In genomic region chr7:5315761-5316160, GRCh38 we compare ENCODE assay signal across 23 cellular contexts. TPM values are rescaled to one million over a fixed set of nuclear protein-coding genes. Genes with fewer than 3 reads are reported as not detected.
DNase-seq lines count a peak whose midpoint lies in the region; ATAC-seq and TF ChIP-seq lines count a peak whose summit lies in the region.
"Had no signal": no experiment of that assay in that cellular context is flagged by ENCODE, and none has a peak within 500 bp of the region (broad histone marks: within the 10 kb centered on the region; RNA-seq: fewer than 3 reads in every experiment).

No MANE protein-coding gene starts in this region.

- H3K36me3 ChIP-seq in H7 (replicated peaks; ENCODE audit: control insufficient read depth, insufficient read depth, low read length), result no peaks in the 10 kb centered on the region
- H3K36me3 ChIP-seq in endodermal cell (ENCODE audit: control insufficient read depth, insufficient read depth, low read length), result peaks cover 54% of the 10 kb centered on the region
- H3K36me3 ChIP-seq: BE2C had no signal

- TF ChIP-seq CTCF in endodermal cell (conservative IDR thresholded peaks at IDR 0.05), result no peak

- H3K4me3 Mint-ChIP-seq in endodermal cell, result no peak overlapping the region
- H3K4me3 Mint-ChIP-seq: CD14-positive monocyte; CD4-positive, alpha-beta memory T cell; CD4-positive, CD25-positive, alpha-beta regulatory T cell had no signal

- no peak overlapping the region for H3K9ac ChIP-seq in endodermal cell (ENCODE audit: extremely low read depth, low read length, poor library complexity, severe bottlenecking)
- H3K9ac ChIP-seq: BLaER1 had no signal

- DNase-seq in H7, result peak; percentile 26
- peak; percentile 20 for DNase-seq in endodermal cell
- DNase-seq in sciatic nerve (ENCODE audit: low spot score), result no peak
- no peak for DNase-seq in NCI-H345 treated with DMSO at 0.1 percent for 48 hours (lab: John Stamatoyannopoulos, UW; ENCODE audit: unreplicated experiment)
- DNase-seq: 8988T; ACHN; BE2C; C1 segment of cervical spinal cord; CD4-positive, alpha-beta memory T cell; CD4-positive, CD25-positive, alpha-beta regulatory T cell; COR-L47; DMS 273 treated with DMSO at 0.1 percent for 48 hours; DMS153; DMS53; DMS79; DND-41; EL; GDM1 had no signal

- H3K27me3 ChIP-seq in H7 (ENCODE audit: control insufficient read depth, insufficient read depth, low read length) (no peaks in the 10 kb centered on the region), endodermal cell (ENCODE audit: control insufficient read depth, insufficient read depth, low read length, poor library complexity, severe bottlenecking) (no peaks in the 10 kb centered on the region)
- H3K27me3 ChIP-seq: BE2C, BLaER1 had no signal

- H3K27ac ChIP-seq in endodermal cell (ENCODE audit: low read depth, low read length), result no peak overlapping the region
- H3K27ac ChIP-seq: BLaER1 had no signal

- H3K27me3 Mint-ChIP-seq in endodermal cell (ENCODE audit: insufficient read depth), result no peaks in the 10 kb centered on the region
- H3K27me3 Mint-ChIP-seq: CD4-positive, alpha-beta memory T cell; CD4-positive, CD25-positive, alpha-beta regulatory T cell; CD8-positive, alpha-beta memory T cell had no signal

- peaks cover 59% of the 10 kb centered on the region for H3K36me3 Mint-ChIP-seq in endodermal cell (ENCODE audit: low read depth)

- ATAC-seq in sciatic nerve (peak; percentile 18), HG03520 (IDR thresholded peaks at IDR 0.05; ENCODE audit: unreplicated experiment) (no peak)
- ATAC-seq: GM12878 had no signal

- H3K9me3 Mint-ChIP-seq in endodermal cell, result peaks cover 21% of the 10 kb centered on the region

- 96 to 97% methylated on average over 3 to 14 of the region's 14 CpGs for WGBS in endodermal cell (ENCODE audit: insufficient coverage in 1 of 2, insufficient read length in 1 of 2), 2 experiments

- H3K27ac Mint-ChIP-seq in endodermal cell, result no peak overlapping the region
- H3K27ac Mint-ChIP-seq: CD4-positive, alpha-beta memory T cell had no signal

- no peaks in the 10 kb centered on the region for H3K4me1 Mint-ChIP-seq in endodermal cell
- H3K4me1 Mint-ChIP-seq: CD14-positive monocyte; CD4-positive, alpha-beta memory T cell; CD4-positive, CD25-positive, alpha-beta regulatory T cell; CD8-positive, alpha-beta memory T cell had no signal

- H3K4me3 ChIP-seq in H7 (ENCODE audit: insufficient read depth, low read depth, low read length), result no peak overlapping the region
- H3K4me3 ChIP-seq in endodermal cell (ENCODE audit: low read length), result no peak overlapping the region
- H3K4me3 ChIP-seq: BLaER1, GM12878 had no signal

- peaks cover 17% of the 10 kb centered on the region for H3K9me3 ChIP-seq in endodermal cell (ENCODE audit: control insufficient read depth, low read length)
- H3K9me3 ChIP-seq: BE2C had no signal

- H3K4me1 ChIP-seq in endodermal cell (ENCODE audit: control insufficient read depth, insufficient read depth, low read length), result no peaks in the 10 kb centered on the region
- H3K4me1 ChIP-seq: BE2C, BLaER1 had no signal

- intact Hi-C loops in sciatic nerve (cut with DNase I), result no loop called here

RNA-seq across cellular contexts. Expression of gene SLC29A4, which starts 33.0 kb away (rescaled TPM):
- 15.7 and 16.5 TPM in 2 replicates for total RNA-seq in H7 (2014; rRNA removed; shearing (Covaris generic))
- total RNA-seq in endodermal cell (10 to 100 TPM; 15.0 to 23.8 TPM), sciatic nerve (8.8 TPM)
- 34.8 TPM for polyA plus RNA-seq in endodermal cell (2013, experiment 1 of 2)
- 30.5 TPM for polyA plus RNA-seq in endodermal cell (2013, experiment 2 of 2)

Comparison
In these comparisons a context has a peak if more than half of its experiments do, and no peak if none do; other contexts are left out.
1. DNase-seq: peak in H7 (single experiment) and endodermal cell (single experiment); none in sciatic nerve (single experiment) and NCI-H345 treated with DMSO at 0.1 percent for 48 hours (single experiment).